24 cellular contexts compared by ENCODE assay signal in genomic region chr9:103301051-103301450, GRCh38.
"Had no signal": no experiment of that assay in that cellular context is flagged by ENCODE, and none has a peak within 500 bp of the region (broad histone marks: within the 10 kb centered on the region; RNA-seq: fewer than 3 reads in every experiment).

No MANE protein-coding gene starts in this region.

- H3K4me1 ChIP-seq: SJSA1 had no signal

- FAIRE-seq: HepG2, RCC 7860 had no signal

- H3K27ac ChIP-seq: SJSA1, SK-N-MC had no signal

- ATAC-seq: HepG2 had no signal

- H3K4me3 ChIP-seq: MG63, SJSA1, SK-N-MC had no signal

- H3K9me3 ChIP-seq: MG63 had no signal

- DNase-seq: IMR-90, Karpas-422, KG1, MG63, NCI-H1092, NCI-H1105 treated with DMSO at 0.1 percent for 48 hours, NCI-H1417 treated with DMSO at 0.1 percent for 48 hours, NCI-H146, NCI-H1694 treated with DMSO at 0.1 percent for 48 hours, NCI-H1930, NCI-H2081, NCI-H2107, NCI-H2227 treated with DMSO at 0.1 percent for 48 hours, NCI-H446 treated with DMSO at 0.1 percent for 48 hours, NCI-H510A treated with DMSO at 0.1 percent for 48 hours, NCI-H526 treated with DMSO at 0.1 percent for 48 hours, NCI-H774, Right ventricle myocardium superior, RPMI8226, SIG-M5 had no signal

- H3K27me3 ChIP-seq: MG63, SJSA1 had no signal

- H3K36me3 ChIP-seq: MG63, SJSA1 had no signal
